11 cellular contexts compared by ENCODE assay signal in the genomic region with DNA sequence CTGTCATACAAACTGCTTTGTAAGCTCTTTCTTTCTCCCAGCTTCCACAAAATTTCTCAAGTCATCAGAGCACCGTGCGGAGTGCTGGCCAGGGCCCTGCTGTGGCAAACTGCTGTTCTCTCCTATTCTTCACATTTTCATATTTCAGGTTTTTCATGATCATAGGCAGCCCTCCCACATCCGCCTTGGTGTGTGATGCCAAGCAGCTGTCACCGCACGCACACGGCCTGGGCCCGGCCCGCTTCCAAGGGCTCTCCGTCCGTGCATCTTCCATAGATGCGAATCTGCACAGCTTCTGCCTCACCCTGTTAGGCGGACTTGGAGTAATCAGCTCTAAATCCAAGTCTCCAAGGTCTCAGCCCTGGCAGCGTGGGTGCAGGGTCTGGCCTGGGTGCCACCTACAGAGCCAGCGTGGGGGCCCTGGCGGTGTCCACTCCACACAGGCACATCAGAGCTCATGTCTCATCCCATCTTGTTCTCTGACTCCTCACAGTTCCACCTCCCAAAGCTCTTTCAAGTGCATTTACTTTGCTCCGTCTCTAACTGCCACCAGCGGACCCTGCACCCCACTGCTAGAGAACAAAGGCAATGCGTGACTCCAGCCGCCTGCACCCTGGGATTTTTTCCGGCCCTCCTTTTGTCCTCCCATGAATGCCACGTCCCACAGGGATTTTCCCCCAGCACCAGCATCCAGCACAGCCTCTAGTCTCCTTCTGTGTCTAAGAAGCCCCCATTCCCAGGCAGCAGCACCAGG. TPM values are rescaled to one million over a fixed set of nuclear protein-coding genes. Genes with fewer than 3 reads are reported as not detected.
DNase-seq lines count a peak whose midpoint lies in the region; ATAC-seq, FAIRE-seq and TF ChIP-seq lines count a peak whose summit lies in the region.
"Had no signal": no experiment of that assay in that cellular context is flagged by ENCODE, and none has a peak within 500 bp of the region (broad histone marks: within the 10 kb centered on the region; RNA-seq: fewer than 3 reads in every experiment).

No MANE protein-coding gene starts in this region.

- TF ChIP-seq EP300 in A549 (IDR thresholded peaks at IDR 0.05) = no peak

- TF ChIP-seq RAD21 in A549 (conservative IDR thresholded peaks at IDR 0.05 in 1 of 2, IDR thresholded peaks at IDR 0.05 in 1 of 2) = no peak

- H3K4me2 ChIP-seq in A549 = no peak overlapping the region

- TF ChIP-seq POLR2A in A549 (IDR thresholded peaks at IDR 0.05; ENCODE audit: low read length) = no peak

- H3K9ac ChIP-seq in HUES48 (ENCODE audit: low read depth, low read length) = peak overlapping the region; percentile 22; the same call in 1 of the 2 replicates

- ATAC-seq in A549 = no peak
- no peak for ATAC-seq in HG02571 (IDR thresholded peaks at IDR 0.05; ENCODE audit: unreplicated experiment)
- ATAC-seq: gastroesophageal sphincter had no signal

- WGBS in A549 (ENCODE audit: missing lambda C conversion rate) = 91% methylated on average over 21 of the region's 21 CpGs

- H3K9me3 ChIP-seq in A549 (no peaks in the 10 kb centered on the region), HUES48 (ENCODE audit: control insufficient read depth, insufficient read depth, low read length) (no peaks in the 10 kb centered on the region)
- H3K9me3 ChIP-seq: gastroesophageal sphincter had no signal

- no peaks in the 10 kb centered on the region for H3K36me3 ChIP-seq in HUES48 (ENCODE audit: control insufficient read depth, insufficient read depth, low read length)
- H3K36me3 ChIP-seq: gastroesophageal sphincter had no signal

- no peak for TF ChIP-seq CTCF in A549 (IDR thresholded peaks at IDR 0.05)

- CTCF ChIA-PET in A549 (lab: Yijun Ruan, JAX) = interaction anchor here (0.7 to 1.4 kb wide), 3 partner anchors 10 to 71 kb away, joined by 3 to 7 read pairs (median 3); no protein-coding TSS in a partner anchor

- FAIRE-seq in A549 (lab: Jason Lieb, UNC) = no peak

- no peak overlapping the region for H3K27ac ChIP-seq in A549
- H3K27ac ChIP-seq in HUES48 (ENCODE audit: low read depth, low read length) = peak overlapping the region; percentile 72
- H3K27ac ChIP-seq in cingulate gyrus (ENCODE audit: low read depth, low read length) = peak overlapping the region; percentile 44

- H3K27me3 ChIP-seq in HUES48 (ENCODE audit: control insufficient read depth, insufficient read depth, low read length) = peaks cover 11% of the 10 kb centered on the region
- H3K27me3 ChIP-seq: gastroesophageal sphincter had no signal

- POLR2A ChIA-PET in A549 (lab: Yijun Ruan, JAX) = no interaction called here

- H3K4me3 ChIP-seq in A549 (no peak overlapping the region), HUES48 (ENCODE audit: low read depth, low read length) (no peak overlapping the region)
- H3K4me3 ChIP-seq: gastroesophageal sphincter, lung had no signal

- H3K4me1 ChIP-seq in A549 = no peaks in the 10 kb centered on the region
- H3K4me1 ChIP-seq in HUES48 (ENCODE audit: control insufficient read depth, insufficient read depth, low read length) = peaks cover 27% of the 10 kb centered on the region

- DNase-seq in A549 (ENCODE audit: low read depth in 1 of 2, low spot score in 1 of 2) (no peak), myocyte (ENCODE audit: low read depth) (peak; percentile 76), DMS 273 (lab: John Stamatoyannopoulos, UW; ENCODE audit: unreplicated experiment) (no peak), DMS79 (lab: John Stamatoyannopoulos, UW) (no peak)
- no peak for DNase-seq in NK-92 treated with Interleukin-12 subunit alpha and Interleukin-12 subunit beta, amount 100 ng/mL, for 24 hours (lab: John Stamatoyannopoulos, UW)
- DNase-seq: activated CD4-positive, alpha-beta T cell treated with anti-CD3 and anti-CD28 coated beads, Interleukin-2, amount 10 ng/mL, durations not matched to agents 7 days and 5 days had no signal

TF ChIP-seq in A549, 52 proteins besides CTCF, POLR2A, EP300 and RAD21:
- TF ChIP-seq CBX8 (IDR thresholded peaks at IDR 0.05) (no peak), CHD4 (IDR thresholded peaks at IDR 0.05; ENCODE audit: borderline replicate concordance) (no peak), MAFK (IDR thresholded peaks at IDR 0.05; ENCODE audit: partially characterized antibody) (peak; percentile 32)

RNA-seq across cellular contexts. Expression of a gene that starts 27.2 kb away (rescaled TPM):
- polyA plus RNA-seq in A549 (2011; rRNA removed) (68.2 and 83.3 TPM in 2 replicates), A549 (2017; fragmentation: RNase III; extraction: RNeasy Plus Mini Kit Qiagen cat#74134 plus additional on column Dnase treatment) (69.4 to 71.2 TPM (median 70.8 TPM) in 3 replicates)
- polyA plus RNA-seq in A549 (2012; cell fraction: cytosol; rRNA removed) = 60.4 TPM in 2 replicates
- polyA plus RNA-seq in A549 (2012; cell fraction: nucleus; rRNA removed) = 124 and 168 TPM in 2 replicates
- polyA minus RNA-seq in A549 (2011; rRNA and poly(A)+ RNA removed) = 112 and 132 TPM in 2 replicates
- 92.8 and 118 TPM in 2 replicates for total RNA-seq in myocyte
- polyA plus RNA-seq in myocyte (2012) = 68.1 TPM

Comparison
In these comparisons a context has a peak if more than half of its experiments do, and no peak if none do; other contexts are left out.
1. H3K27ac ChIP-seq: peak in HUES48 (single experiment) and cingulate gyrus (single experiment); none in A549 (0 of 2).